Comparison of ENCODE assay signal across 24 cellular contexts in genomic region chr11:112610494-112610893, GRCh38.
"Had no signal": no experiment of that assay in that cellular context is flagged by ENCODE, and none has a peak within 500 bp of the region (broad histone marks: within the 10 kb centered on the region; RNA-seq: fewer than 3 reads in every experiment).

No MANE protein-coding gene starts in this region.

- H3K9me3 Mint-ChIP-seq: activated CD4-positive, alpha-beta memory T cell treated with anti-CD3 and anti-CD28 coated beads, Interleukin-2, amount 10 ng/mL, durations not matched to agents 7 days and 5 days; activated CD4-positive, alpha-beta T cell treated with anti-CD3 and anti-CD28 coated beads, Interleukin-2, amount 10 ng/mL, durations not matched to agents 24 days and 14 days; activated naive CD4-positive, alpha-beta T cell treated with anti-CD3 and anti-CD28 coated beads, Interleukin-2, amount 10 ng/mL, durations not matched to agents 7 days and 5 days; central memory CD8-positive, alpha-beta T cell; type B pancreatic cell had no signal

- FAIRE-seq: colon had no signal

- DNase-seq: activated CD4-positive, alpha-beta memory T cell treated with anti-CD3 and anti-CD28 coated beads, Interleukin-2, amount 10 ng/mL, durations not matched to agents 7 days and 5 days; activated CD4-positive, alpha-beta T cell treated with anti-CD3 and anti-CD28 coated beads, Interleukin-2, amount 10 ng/mL, durations not matched to agents 24 days and 14 days; activated effector memory CD4-positive, alpha-beta T cell treated with anti-CD3 and anti-CD28 coated beads, Interleukin-2, amount 50 U/mL, for 16 hours; activated naive CD4-positive, alpha-beta T cell treated with anti-CD3 and anti-CD28 coated beads, Interleukin-2, amount 10 ng/mL, durations not matched to agents 7 days and 5 days; amygdala; body of pancreas; effector memory CD4-positive, alpha-beta T cell; heart right ventricle; islet precursor cell; left colon; mesenchymal stem cell; occipital lobe; posterior cingulate gyrus; retina; sigmoid colon; stimulated activated CD4-positive, alpha-beta T cell treated with anti-CD3 and anti-CD28 coated beads, Interleukin-4, amount 100 ng/mL, for 1 hour; stimulated activated naive CD4-positive, alpha-beta T cell had no signal

- H3K4me1 Mint-ChIP-seq: activated CD4-positive, alpha-beta memory T cell treated with anti-CD3 and anti-CD28 coated beads, Interleukin-2, amount 10 ng/mL, durations not matched to agents 7 days and 5 days; activated CD4-positive, alpha-beta T cell treated with anti-CD3 and anti-CD28 coated beads, Interleukin-2, amount 10 ng/mL, durations not matched to agents 24 days and 14 days; activated naive CD4-positive, alpha-beta T cell treated with anti-CD3 and anti-CD28 coated beads, Interleukin-2, amount 10 ng/mL, durations not matched to agents 7 days and 5 days; central memory CD8-positive, alpha-beta T cell had no signal

- H3K9me3 ChIP-seq: body of pancreas, heart right ventricle, sigmoid colon, thoracic aorta, vagina had no signal

- H3K36me3 Mint-ChIP-seq: activated naive CD4-positive, alpha-beta T cell treated with anti-CD3 and anti-CD28 coated beads, Interleukin-2, amount 10 ng/mL, durations not matched to agents 7 days and 5 days; type B pancreatic cell had no signal

- H3K36me3 ChIP-seq: heart right ventricle, sigmoid colon, thoracic aorta, vagina had no signal

- H3K27ac Mint-ChIP-seq: activated CD4-positive, alpha-beta memory T cell treated with anti-CD3 and anti-CD28 coated beads, Interleukin-2, amount 10 ng/mL, durations not matched to agents 7 days and 5 days; activated CD4-positive, alpha-beta T cell treated with anti-CD3 and anti-CD28 coated beads, Interleukin-2, amount 10 ng/mL, durations not matched to agents 24 days and 14 days; activated naive CD4-positive, alpha-beta T cell treated with anti-CD3 and anti-CD28 coated beads, Interleukin-2, amount 10 ng/mL, durations not matched to agents 7 days and 5 days; type B pancreatic cell had no signal

- H3K27me3 ChIP-seq: body of pancreas, heart right ventricle, sigmoid colon, vagina had no signal

- H3K27ac ChIP-seq: heart right ventricle, sigmoid colon, vagina, VCaP had no signal

- H3K4me3 ChIP-seq: body of pancreas, heart right ventricle, sigmoid colon, thoracic aorta, vagina had no signal

- H3K4me3 Mint-ChIP-seq: activated CD4-positive, alpha-beta memory T cell treated with anti-CD3 and anti-CD28 coated beads, Interleukin-2, amount 10 ng/mL, durations not matched to agents 7 days and 5 days; activated CD4-positive, alpha-beta T cell treated with anti-CD3 and anti-CD28 coated beads, Interleukin-2, amount 10 ng/mL, durations not matched to agents 24 days and 14 days; activated naive CD4-positive, alpha-beta T cell treated with anti-CD3 and anti-CD28 coated beads, Interleukin-2, amount 10 ng/mL, durations not matched to agents 7 days and 5 days; central memory CD8-positive, alpha-beta T cell; neural crest cell; type B pancreatic cell had no signal
